Comparison of ENCODE assay signal across 9 cellular contexts in genomic region chr10:56633876-56634452, GRCh38.
A peak's percentile ranks its signal among the peaks of the same experiment; 100 is the strongest.
DNase-seq lines count a peak whose midpoint lies in the region; ATAC-seq and TF ChIP-seq lines count a peak whose summit lies in the region.
"Had no signal": no experiment of that assay in that cellular context is flagged by ENCODE, and none has a peak within 500 bp of the region (broad histone marks: within the 10 kb centered on the region; RNA-seq: fewer than 3 reads in every experiment).

No MANE protein-coding gene starts in this region.

- no peak overlapping the region for H3K4me3 ChIP-seq in adrenal gland

- intact Hi-C loops in adrenal gland (cut with DNase I) = no loop called here

- no peaks in the 10 kb centered on the region for H3K4me1 Mint-ChIP-seq in activated T-cell treated with anti-CD3 and anti-CD28 coated beads, Interleukin-2, amount 50 U/mL, for 72 hours (ENCODE audit: low read depth)
- H3K4me1 Mint-ChIP-seq: natural killer cell had no signal

- H3K4me3 Mint-ChIP-seq in activated T-cell treated with anti-CD3 and anti-CD28 coated beads, Interleukin-2, amount 50 U/mL, for 72 hours = no peak overlapping the region
- H3K4me3 Mint-ChIP-seq: natural killer cell had no signal

- no peaks in the 10 kb centered on the region for H3K27me3 ChIP-seq in adrenal gland

- no peaks in the 10 kb centered on the region for H3K36me3 ChIP-seq in adrenal gland (replicated peaks in 1 of 2)

- peak; percentile 72 for DNase-seq in DMS53 treated with DMSO at 0.1 percent for 48 hours (lab: John Stamatoyannopoulos, UW; ENCODE audit: unreplicated experiment)
- peak; percentile 30 for DNase-seq in NCI-H1436 (lab: John Stamatoyannopoulos, UW)
- no peak for DNase-seq in HPDE6-E6E7 (ENCODE audit: extremely low spot score)
- no peak for DNase-seq in activated T-cell treated with anti-CD3 and anti-CD28 coated beads, Interleukin-2, amount 50 U/mL, for 72 hours
- DNase-seq in adrenal gland = no peak
- DNase-seq in epidermal melanocyte (ENCODE audit: insufficient read length, low spot score) = no peak
- DNase-seq: natural killer cell had no signal

- no peak overlapping the region for H3K27ac Mint-ChIP-seq in activated T-cell treated with anti-CD3 and anti-CD28 coated beads, Interleukin-2, amount 50 U/mL, for 72 hours
- H3K27ac Mint-ChIP-seq: natural killer cell had no signal

- H3K27ac ChIP-seq in adrenal gland = no peak overlapping the region

- H3K27me3 Mint-ChIP-seq in activated T-cell treated with anti-CD3 and anti-CD28 coated beads, Interleukin-2, amount 50 U/mL, for 72 hours (ENCODE audit: low read depth) = no peaks in the 10 kb centered on the region

- TF ChIP-seq CTCF in adrenal gland (IDR thresholded peaks at IDR 0.05) = no peak

- peaks cover 0 to 4% of the 10 kb centered on the region in 2 donors for H3K36me3 Mint-ChIP-seq in activated T-cell treated with anti-CD3 and anti-CD28 coated beads, Interleukin-2, amount 50 U/mL, for 72 hours (ENCODE audit: insufficient read depth in 2 of 2)
- H3K36me3 Mint-ChIP-seq: natural killer cell had no signal

- TF ChIP-seq POLR2A in adrenal gland (IDR thresholded peaks at IDR 0.05) = no peak

- H3K9me3 ChIP-seq in adrenal gland (replicated peaks in 1 of 3) = no peaks in the 10 kb centered on the region

- peak; percentile 100 for ATAC-seq in GM19395 (IDR thresholded peaks at IDR 0.05; ENCODE audit: unreplicated experiment)
- peak; percentile 100 for ATAC-seq in HG02970 (IDR thresholded peaks at IDR 0.05; ENCODE audit: low FRiP score, unreplicated experiment)
- ATAC-seq in activated T-cell treated with anti-CD3 and anti-CD28 coated beads, Interleukin-2, amount 50 U/mL, for 72 hours (replicated peaks in 1 of 2) = no peak
- ATAC-seq: natural killer cell had no signal

- WGBS in adrenal gland, 4 donors = 70 to 88% (median 84%) methylated on average over 1 of the region's 1 CpG

- H3K9me3 Mint-ChIP-seq in activated T-cell treated with anti-CD3 and anti-CD28 coated beads, Interleukin-2, amount 50 U/mL, for 72 hours = peaks cover 13 to 20% of the 10 kb centered on the region in 2 donors

- no peaks in the 10 kb centered on the region for H3K4me1 ChIP-seq in adrenal gland (replicated peaks in 1 of 2)

Comparison
In these comparisons a context has a peak if more than half of its experiments do, and no peak if none do; other contexts are left out.
1. DNase-seq: peak in DMS53 treated with DMSO at 0.1 percent for 48 hours (single experiment) and NCI-H1436 (single experiment); none in HPDE6-E6E7 (single experiment), activated T-cell treated with anti-CD3 and anti-CD28 coated beads, Interleukin-2, amount 50 U/mL, for 72 hours (0 of 2), adrenal gland (0 of 7) and epidermal melanocyte (single experiment).
2. ATAC-seq: peak in GM19395 (single experiment) and HG02970 (single experiment); none in activated T-cell treated with anti-CD3 and anti-CD28 coated beads, Interleukin-2, amount 50 U/mL, for 72 hours (0 of 2).